17 cellular contexts compared by ENCODE assay signal in genomic region chr21:39186676-39187075, GRCh38. TPM values are rescaled to one million over a fixed set of nuclear protein-coding genes. Genes with fewer than 3 reads are reported as not detected.
DNase-seq lines count a peak whose midpoint lies in the region; ATAC-seq and TF ChIP-seq lines count a peak whose summit lies in the region.
"Had no signal": no experiment of that assay in that cellular context is flagged by ENCODE, and none has a peak within 500 bp of the region (broad histone marks: within the 10 kb centered on the region; RNA-seq: fewer than 3 reads in every experiment).

No MANE protein-coding gene starts in this region.

- ATAC-seq in right cardiac atrium (no peak), upper lobe of right lung (no peak)

- no peaks in the 10 kb centered on the region for H3K9me3 Mint-ChIP-seq in type B pancreatic cell

- no peak overlapping the region for H3K4me2 ChIP-seq in OCI-LY1 (ENCODE audit: low read length)

- peaks cover 37% of the 10 kb centered on the region for H3K4me1 Mint-ChIP-seq in type B pancreatic cell (ENCODE audit: unreplicated experiment)

- intact Hi-C loops in right cardiac atrium (cut with DNase I) (no loop called here), upper lobe of right lung (cut with DNase I) (no loop called here), head of caudate nucleus (cut with DNase I) (no loop called here)

- H3K27me3 ChIP-seq in cardiac muscle cell (no peaks in the 10 kb centered on the region), right cardiac atrium (ENCODE audit: control insufficient read depth, insufficient read depth) (no peaks in the 10 kb centered on the region), OCI-LY1 (ENCODE audit: insufficient read depth, low read length) (no peaks in the 10 kb centered on the region), upper lobe of right lung (no peaks in the 10 kb centered on the region)
- H3K27me3 ChIP-seq: tibial nerve had no signal

- H3K9ac ChIP-seq in OCI-LY1 (ENCODE audit: low read length): no peak overlapping the region

- peak overlapping the region; percentile 59 for H3K27ac ChIP-seq in cardiac muscle cell
- no peak overlapping the region for H3K27ac ChIP-seq in right cardiac atrium (ENCODE audit: low read length)
- peak overlapping the region; percentile 23 for H3K27ac ChIP-seq in OCI-LY1 (ENCODE audit: low read depth, low read length, poor library complexity, severe bottlenecking)
- H3K27ac ChIP-seq in epithelial cell of prostate: peak overlapping the region; percentile 53
- no peak overlapping the region for H3K27ac ChIP-seq in upper lobe of right lung
- H3K27ac ChIP-seq: tibial nerve had no signal

- no peak overlapping the region for H2AFZ ChIP-seq in OCI-LY1 (ENCODE audit: low read length)

- no peaks in the 10 kb centered on the region for H3K9me2 ChIP-seq in OCI-LY1 (ENCODE audit: low read depth, low read length)

- peaks cover 6% of the 10 kb centered on the region; the same call in 1 of the 2 replicates for H3F3A ChIP-seq in OCI-LY1 (ENCODE audit: insufficient read depth, low read length)

- no peaks in the 10 kb centered on the region for H3K27me3 Mint-ChIP-seq in type B pancreatic cell

- H3K36me3 ChIP-seq in cardiac muscle cell (no peaks in the 10 kb centered on the region), OCI-LY1 (ENCODE audit: insufficient read depth, low read length) (peaks cover 3% of the 10 kb centered on the region; the same call in 1 of the 2 replicates), upper lobe of right lung (no peaks in the 10 kb centered on the region)
- H3K36me3 ChIP-seq: HAP-1, tibial nerve had no signal

- no peak for TF ChIP-seq CTCF in cardiac muscle cell (IDR thresholded peaks at IDR 0.05; ENCODE audit: low read depth, low read length)
- no peak for TF ChIP-seq CTCF in OCI-LY1 (IDR thresholded peaks at IDR 0.05; ENCODE audit: low read length)
- no peak for TF ChIP-seq CTCF in type B pancreatic cell (conservative IDR thresholded peaks at IDR 0.05)
- TF ChIP-seq CTCF in upper lobe of right lung (IDR thresholded peaks at IDR 0.05): no peak

- H3K27ac Mint-ChIP-seq in type B pancreatic cell: peak overlapping the region; percentile 4

- H3K4me3 ChIP-seq in cardiac muscle cell (no peak overlapping the region), right cardiac atrium (ENCODE audit: low read length) (no peak overlapping the region), OCI-LY1 (ENCODE audit: low read depth, low read length, poor library complexity, severe bottlenecking) (no peak overlapping the region), upper lobe of right lung (no peak overlapping the region)
- H3K4me3 ChIP-seq: HAP-1, tibial nerve had no signal

- no peak overlapping the region for H3K4me3 Mint-ChIP-seq in type B pancreatic cell

- peaks cover 13% of the 10 kb centered on the region for H3K79me2 ChIP-seq in OCI-LY1 (ENCODE audit: insufficient read depth, low read length)

- H3K9me3 ChIP-seq in cardiac muscle cell (ENCODE audit: low read depth) (no peaks in the 10 kb centered on the region), right cardiac atrium (ENCODE audit: control insufficient read depth, low read length) (no peaks in the 10 kb centered on the region), OCI-LY1 (ENCODE audit: low read length) (no peaks in the 10 kb centered on the region), upper lobe of right lung (no peaks in the 10 kb centered on the region)
- H3K9me3 ChIP-seq: HAP-1, tibial nerve had no signal

- H3K4me1 ChIP-seq in cardiac muscle cell (ENCODE audit: low read depth): peaks cover 35% of the 10 kb centered on the region
- H3K4me1 ChIP-seq in right cardiac atrium (ENCODE audit: control insufficient read depth, insufficient read depth, low read length): no peaks in the 10 kb centered on the region
- peaks cover 60% of the 10 kb centered on the region for H3K4me1 ChIP-seq in OCI-LY1 (ENCODE audit: insufficient read depth, low read length, severe bottlenecking)
- H3K4me1 ChIP-seq in upper lobe of right lung: peaks cover 15% of the 10 kb centered on the region

- peaks cover 2% of the 10 kb centered on the region for H3K36me3 Mint-ChIP-seq in type B pancreatic cell

- DNase-seq in cardiac muscle cell (ENCODE audit: low read depth in 1 of 2, low spot score in 1 of 2) (no peak), right cardiac atrium (no peak), epithelial cell of prostate (ENCODE audit: low read depth, low spot score) (no peak), type B pancreatic cell (ENCODE audit: extremely low spot score, unreplicated experiment) (no peak), upper lobe of right lung (no peak), NCI-H128 (lab: John Stamatoyannopoulos, UW; ENCODE audit: unreplicated experiment) (no peak), head of caudate nucleus (no peak)
- DNase-seq: activated CD4-positive, CD25-positive, alpha-beta regulatory T cell; activated CD8-positive, alpha-beta memory T cell treated with anti-CD3 and anti-CD28 coated beads for 24 hours; activated effector memory CD4-positive, alpha-beta T cell treated with anti-CD3 and anti-CD28 coated beads, Interleukin-2, amount 50 U/mL, for 16 hours; COR-L47; EL; NCI-H2029 treated with DMSO at 0.1 percent for 48 hours; NCI-H524 treated with DMSO at 0.1 percent for 48 hours had no signal

- H4K20me1 ChIP-seq in OCI-LY1 (ENCODE audit: insufficient read depth, low read length): no peaks in the 10 kb centered on the region

RNA-seq across cellular contexts. Expression of gene PSMG1, which starts 3.4 kb away (rescaled TPM):
- total RNA-seq in cardiac muscle cell (20.7 and 24.5 TPM in 2 replicates), right cardiac atrium (10 to 100 TPM; 19.8 to 28.3 (median 23.7) TPM), type B pancreatic cell (ENCODE audit: low replicate concordance) (43.3 and 60.6 TPM in 2 replicates), upper lobe of right lung (21.4 TPM)
- polyA plus RNA-seq in cardiac muscle cell (48.3 and 58.4 TPM in 2 replicates), right cardiac atrium (28.9 TPM)

Comparison
In these comparisons a context has a peak if more than half of its experiments do, and no peak if none do; other contexts are left out.
1. H3K27ac ChIP-seq: peak in cardiac muscle cell (single experiment), OCI-LY1 (single experiment) and epithelial cell of prostate (single experiment); none in right cardiac atrium (single experiment) and upper lobe of right lung (single experiment).